8 cellular contexts compared by ENCODE assay signal in genomic region chrX:107673401-107673800, GRCh38. TPM values are rescaled to one million over a fixed set of nuclear protein-coding genes. Genes with fewer than 3 reads are reported as not detected.
DNase-seq lines count a peak whose midpoint lies in the region; ATAC-seq, FAIRE-seq and TF ChIP-seq lines count a peak whose summit lies in the region.

No MANE protein-coding gene starts in this region.

- TF ChIP-seq POLR2A in adrenal gland (IDR thresholded peaks at IDR 0.05) = no peak

- H3K4me3 ChIP-seq in adrenal gland = no peak overlapping the region
- H3K4me3 ChIP-seq in pancreas = no peak overlapping the region

- H3K4me1 ChIP-seq in adrenal gland (replicated peaks in 1 of 2) (peaks cover 0 to 29% of the 10 kb centered on the region in 2 donors), pancreas (peaks cover 0 to 3% (median 0%) of the 10 kb centered on the region in 3 donors)

- no peak for TF ChIP-seq CTCF in adrenal gland (IDR thresholded peaks at IDR 0.05)
- TF ChIP-seq CTCF in nephron progenitor cell (IDR thresholded peaks at IDR 0.05) = no peak
- TF ChIP-seq CTCF in pancreas (IDR thresholded peaks at IDR 0.05) = no peak

- H3K9me3 Mint-ChIP-seq in nephron progenitor cell = peaks cover 42% of the 10 kb centered on the region

- no peaks in the 10 kb centered on the region for H3K9me3 ChIP-seq in adrenal gland (replicated peaks in 1 of 3)
- H3K9me3 ChIP-seq in pancreas = no peaks in the 10 kb centered on the region

- peak overlapping the region; percentile 59 for H3K27ac Mint-ChIP-seq in nephron progenitor cell

- ATAC-seq in GM18502 (IDR thresholded peaks at IDR 0.05; ENCODE audit: poor library complexity, unreplicated experiment) (peak; percentile 9), HG03066 (IDR thresholded peaks at IDR 0.05; ENCODE audit: low read depth, unreplicated experiment) (peak; percentile 0), pancreas (no peak)

- H3K36me3 ChIP-seq in adrenal gland (replicated peaks in 1 of 2) (no peaks in the 10 kb centered on the region), pancreas (no peaks in the 10 kb centered on the region)

- H3K4me1 Mint-ChIP-seq in nephron progenitor cell = peaks cover 66% of the 10 kb centered on the region

- H3K27me3 Mint-ChIP-seq in nephron progenitor cell (ENCODE audit: low read depth, poor library complexity) = peaks cover 15% of the 10 kb centered on the region

- intact Hi-C loops in adrenal gland (cut with DNase I) (loop anchor here in 1 of 2 donors (10.0 kb wide), 1 partner anchor 101 kb away; the partner anchor contains the start of genes NCBP2L and TSC22D3), pancreas (cut with DNase I) (loop anchor here in 1 of 3 donors (10.0 kb wide), 1 partner anchor 101 kb away; the partner anchor contains the start of genes NCBP2L and TSC22D3)

- H3K27ac ChIP-seq in adrenal gland (peak overlapping the region in 4 of 5 donors; percentile 32 to 86 (median 73)), pancreas (peak overlapping the region in 2 of 4 donors; percentile 37 to 58)

- DNase-seq in adrenal gland (no peak), nephron progenitor cell (no peak), pancreas (no peak), iPS-NIHi7 (ENCODE audit: extremely low spot score) (no peak), GF-D8 (lab: John Stamatoyannopoulos, UW) (no peak), Ammon's horn (ENCODE audit: low spot score) (no peak)

- 62 to 75% (median 67%) methylated on average over 6 of the region's 6 CpGs for WGBS in adrenal gland, 4 donors
- WGBS in pancreas, 2 donors = 75 to 79% methylated on average over 6 of the region's 6 CpGs

- FAIRE-seq in pancreas (lab: Jason Lieb, UNC) = no peak

- no peak overlapping the region for H3K4me3 Mint-ChIP-seq in nephron progenitor cell

- no peaks in the 10 kb centered on the region for H3K27me3 ChIP-seq in adrenal gland
- no peaks in the 10 kb centered on the region for H3K27me3 ChIP-seq in pancreas

- no peaks in the 10 kb centered on the region for H3K36me3 Mint-ChIP-seq in nephron progenitor cell (ENCODE audit: low read depth)

RNA-seq across cellular contexts. Expression of gene PRPS1, which starts 45.1 kb away (rescaled TPM):
- 10 to 100 TPM in 7 of 8 donors, 1 to 10 TPM in 1; 9.9 to 55.1 (median 39.0) TPM for total RNA-seq in adrenal gland
- polyA plus RNA-seq in adrenal gland = 10 to 100 TPM in 1 of 3 donors, 1 to 10 TPM in 2; 8.9 to 78.3 (median 9.4) TPM
- 10 to 100 TPM in 4 of 6 donors, 1 to 10 TPM in 2; 8.5 to 19.4 (median 14.1) TPM for total RNA-seq in pancreas
- 10 to 100 TPM in 1 of 2 donors, 1 to 10 TPM in 1; 5.9 to 22.8 TPM for polyA plus RNA-seq in pancreas

Comparison
In these comparisons a context has a peak if more than half of its experiments do, and no peak if none do; other contexts are left out.
1. ATAC-seq: peak in GM18502 (single experiment) and HG03066 (single experiment); none in pancreas (0 of 4).